Comparison of ENCODE assay signal across 8 cellular contexts in genomic region chr5:116032094-116032517, GRCh38. TPM values are rescaled to one million over a fixed set of nuclear protein-coding genes. Genes with fewer than 3 reads are reported as not detected.
DNase-seq lines count a peak whose midpoint lies in the region; ATAC-seq and TF ChIP-seq lines count a peak whose summit lies in the region.

Gene ARL14EPL (plus strand): TSS chr5:116032472. CDS start chr5:116051466, 18,994 bp downstream.

- 0 out of 2 replicates have a peak within 1 kb of the TSS, but pooled peaks have one; percentile 9 for H3K4me2 ChIP-seq in IMR-90 (ENCODE audit: low read depth, low read length)

- no peaks in the 10 kb centered on the region for H3K9me3 ChIP-seq in IMR-90 (ENCODE audit: control insufficient read depth, insufficient read depth, low read length)

- H3K36me3 ChIP-seq in IMR-90 (ENCODE audit: control insufficient read depth, insufficient read depth, low read length), result no peaks in the 10 kb centered on the region

- in situ Hi-C loops in IMR-90 (cut with MboI; ENCODE audit: low sequenced_read_pairs), result no loop called here

- no peak within 1 kb of the TSS for H4K91ac ChIP-seq in IMR-90 (ENCODE audit: insufficient read depth, low read depth, low read length)

- no peak within 1 kb of the TSS for H3K4me3 ChIP-seq in IMR-90 (ENCODE audit: insufficient read depth, low read depth, low read length)

- peak within 1 kb of the TSS; percentile 75 for H2AK9ac ChIP-seq in IMR-90 (replicated peaks; ENCODE audit: low read depth, low read length, poor library complexity)

- peak; percentile 43 for DNase-seq in GM04504 (ENCODE audit: low read depth)
- peak; percentile 92 for DNase-seq in IMR-90
- DNase-seq in activated naive CD8-positive, alpha-beta T cell treated with anti-CD3 and anti-CD28 coated beads, Interleukin-2, amount 50 U/mL, for 24 hours, result no peak
- DNase-seq in kidney glomerular epithelial cell (lab: John Stamatoyannopoulos, UW), result peak; percentile 82
- no peak for DNase-seq in epidermal melanocyte (ENCODE audit: insufficient read length, low spot score)
- no peak for DNase-seq in NCI-H1436 treated with DMSO at 0.1 percent for 48 hours (lab: John Stamatoyannopoulos, UW)
- DNase-seq in activated CD4-positive, CD25-positive, alpha-beta regulatory T cell treated with anti-CD3 and anti-CD28 coated beads, Interleukin-2, amount 50 U/mL, for 72 hours, result no peak

- no peak within 1 kb of the TSS for H2BK120ac ChIP-seq in IMR-90 (ENCODE audit: low read depth, low read length)

- no peak within 1 kb of the TSS for H3K23ac ChIP-seq in IMR-90 (ENCODE audit: low read depth, low read length)

- peaks cover 5% of the 10 kb centered on the region for H3K4me1 Mint-ChIP-seq in activated naive CD8-positive, alpha-beta T cell treated with anti-CD3 and anti-CD28 coated beads, Interleukin-2, amount 50 U/mL, for 24 hours

- no peak within 1 kb of the TSS for H3K4ac ChIP-seq in IMR-90 (ENCODE audit: low read depth, low read length)

- H2BK20ac ChIP-seq in IMR-90 (ENCODE audit: low read depth, low read length), result no peak within 1 kb of the TSS

- no peak within 1 kb of the TSS for H4K8ac ChIP-seq in IMR-90 (ENCODE audit: low read depth in 2 of 2, low read length in 2 of 2)

- CTCF ChIA-PET in IMR-90 (lab: Yijun Ruan, JAX), result interaction anchor here (0.8 to 1.2 kb wide), 7 partner anchors 44 to 397 kb away, joined by 3 to 6 read pairs (median 3); no protein-coding TSS in a partner anchor

- H3K27ac ChIP-seq in IMR-90 (ENCODE audit: insufficient read depth, low read length), result no peak within 1 kb of the TSS

- H3K27me3 ChIP-seq in IMR-90 (ENCODE audit: control insufficient read depth, insufficient read depth, low read length), result no peaks in the 10 kb centered on the region

- H2AK5ac ChIP-seq in IMR-90 (ENCODE audit: low read depth, low read length), result no peak within 1 kb of the TSS

- TF ChIP-seq POLR2A in IMR-90 (IDR thresholded peaks at IDR 0.05; ENCODE audit: low read depth, low read length), result no peak

- H3K27ac Mint-ChIP-seq in activated naive CD8-positive, alpha-beta T cell treated with anti-CD3 and anti-CD28 coated beads, Interleukin-2, amount 50 U/mL, for 24 hours, result no peak within 1 kb of the TSS

- peak; percentile 67 for TF ChIP-seq CTCF in IMR-90 (conservative IDR thresholded peaks at IDR 0.05; ENCODE audit: low read depth, low read length)

- no peak within 1 kb of the TSS for H3K4me3 Mint-ChIP-seq in activated naive CD8-positive, alpha-beta T cell treated with anti-CD3 and anti-CD28 coated beads, Interleukin-2, amount 50 U/mL, for 24 hours

- no peaks in the 10 kb centered on the region for H3K36me3 Mint-ChIP-seq in activated naive CD8-positive, alpha-beta T cell treated with anti-CD3 and anti-CD28 coated beads, Interleukin-2, amount 50 U/mL, for 24 hours (ENCODE audit: low read depth)

- H4K5ac ChIP-seq in IMR-90 (ENCODE audit: low read depth, low read length), result no peak within 1 kb of the TSS

- POLR2A ChIA-PET in IMR-90 (lab: Charles Lee; ENCODE audit: unreplicated experiment), result no interaction called here

- ATAC-seq in GM21717 (IDR thresholded peaks at IDR 0.05; ENCODE audit: unreplicated experiment) (peak; percentile 65), IMR-90 (ENCODE audit: low read depth) (peak; percentile 98)
- ATAC-seq in activated naive CD8-positive, alpha-beta T cell treated with anti-CD3 and anti-CD28 coated beads, Interleukin-2, amount 50 U/mL, for 24 hours, result peak; percentile 63

- H4K20me1 ChIP-seq in IMR-90 (ENCODE audit: insufficient read depth, low read length), result no peaks in the 10 kb centered on the region

- WGBS in IMR-90 (ENCODE audit: extremely low coverage in 2 of 2, insufficient read length in 1 of 2), 2 experiments, result 40% methylated on average over 1 of the region's 9 CpGs; no CpG with 5 or more reads in 1 of the 2 experiments

- peak; percentile 70 for TF ChIP-seq RAD21 in IMR-90 (IDR thresholded peaks at IDR 0.05; ENCODE audit: low read length)

- dilution Hi-C loops in IMR-90 (cut with HindIII; ENCODE audit: low sequenced_read_pairs, unreplicated experiment), result no loop called here

- H3K9me3 Mint-ChIP-seq in activated naive CD8-positive, alpha-beta T cell treated with anti-CD3 and anti-CD28 coated beads, Interleukin-2, amount 50 U/mL, for 24 hours, result no peaks in the 10 kb centered on the region

- H2BK15ac ChIP-seq in IMR-90 (ENCODE audit: low read depth, low read length), result no peak within 1 kb of the TSS

- no peak within 1 kb of the TSS for H3K56ac ChIP-seq in IMR-90 (ENCODE audit: extremely low read depth, insufficient read depth, low read length)

- no peak within 1 kb of the TSS for H2BK5ac ChIP-seq in IMR-90 (ENCODE audit: low read depth, low read length, poor library complexity, severe bottlenecking)

- intact Hi-C loops in IMR-90 (cut with micrococcal nuclease), result loop anchor here (1.0 to 2.0 kb wide), 4 partner anchors 53 to 397 kb away; partner anchors contain the start of genes AP3S1 and ATG12

- no peak within 1 kb of the TSS for H3K14ac ChIP-seq in IMR-90 (replicated peaks; ENCODE audit: low read depth, low read length)

- no peak within 1 kb of the TSS for H3K9ac ChIP-seq in IMR-90 (ENCODE audit: low read depth, low read length)

- no peaks in the 10 kb centered on the region for H3K79me1 ChIP-seq in IMR-90 (ENCODE audit: low read depth in 1 of 2, low read length in 2 of 2)

- H3K4me1 ChIP-seq in IMR-90 (ENCODE audit: control insufficient read depth, insufficient read depth, low read length), result no peaks in the 10 kb centered on the region

- peak within 1 kb of the TSS; percentile 64 for H2AFZ ChIP-seq in IMR-90 (replicated peaks; ENCODE audit: low read length, poor library complexity)

- H3K18ac ChIP-seq in IMR-90 (ENCODE audit: low read depth, low read length), result no peak within 1 kb of the TSS

- H3K9me1 ChIP-seq in IMR-90 (ENCODE audit: insufficient read depth, low read length), result no peaks in the 10 kb centered on the region

- no TSS peak for BruUV-seq in IMR-90 (replicated peaks; lab: Mats Ljungman, UMichigan)

- peaks cover 15% of the 10 kb centered on the region for H3K27me3 Mint-ChIP-seq in activated naive CD8-positive, alpha-beta T cell treated with anti-CD3 and anti-CD28 coated beads, Interleukin-2, amount 50 U/mL, for 24 hours

TF ChIP-seq in IMR-90, 13 proteins besides CTCF, POLR2A, EP300 and RAD21:
- TF ChIP-seq NFE2L2 (IDR thresholded peaks at IDR 0.05; ENCODE audit: low read depth, low read length) (no peak), MAZ (IDR thresholded peaks at IDR 0.05; ENCODE audit: borderline replicate concordance, low read depth, low read length) (no peak), ELK1 (IDR thresholded peaks at IDR 0.05; ENCODE audit: borderline replicate concordance, low read depth, low read length) (no peak), RFX5 (IDR thresholded peaks at IDR 0.05; ENCODE audit: low read depth, low read length) (no peak), CEBPB (IDR thresholded peaks at IDR 0.05; ENCODE audit: low read depth, low read length) (peak; percentile 88), USF2 (IDR thresholded peaks at IDR 0.05; ENCODE audit: low read depth, low read length) (no peak), BHLHE40 (IDR thresholded peaks at IDR 0.05; ENCODE audit: low read depth, low read length) (peak; percentile 49; the same call in 1 of the 2 replicates), CHD1 (IDR thresholded peaks at IDR 0.05; ENCODE audit: low read depth, low read length) (no peak), FOS (IDR thresholded peaks at IDR 0.05; ENCODE audit: low read depth, low read length) (peak; percentile 81), MAFK (IDR thresholded peaks at IDR 0.05; ENCODE audit: low read depth, low read length) (no peak), SMC3 (IDR thresholded peaks at IDR 0.05; ENCODE audit: low read depth, low read length) (peak; percentile 60), RCOR1 (IDR thresholded peaks at IDR 0.05; ENCODE audit: insufficient replicate concordance, low read length) (no peak), MXI1 (IDR thresholded peaks at IDR 0.05; ENCODE audit: borderline replicate concordance, low read depth, low read length) (no peak)

RNA-seq across cellular contexts. Expression of gene ARL14EPL, which starts in this region (rescaled TPM):
- total RNA-seq in IMR-90 (2012; rRNA removed), result not detected in 2 replicates
- not detected in 2 replicates for polyA plus RNA-seq in IMR-90 (2012; rRNA removed)
- polyA plus RNA-seq in IMR-90 (2012; cell fraction: cytosol; rRNA removed), result not detected in 2 replicates
- not detected in 2 replicates for polyA plus RNA-seq in IMR-90 (2012; cell fraction: nucleus; rRNA removed; ENCODE audit: low replicate concordance)

Comparison
In these comparisons a context has a peak if more than half of its experiments do, and no peak if none do; other contexts are left out.
1. Peak in DNase-seq, ATAC-seq and H3K4me2 ChIP-seq in IMR-90; RNA of the gene not detected or under 1 TPM.
2. DNase-seq: peak in GM04504 (single experiment) and kidney glomerular epithelial cell (single experiment); none in activated naive CD8-positive, alpha-beta T cell treated with anti-CD3 and anti-CD28 coated beads, Interleukin-2, amount 50 U/mL, for 24 hours (single experiment), epidermal melanocyte (single experiment), NCI-H1436 treated with DMSO at 0.1 percent for 48 hours (single experiment) and activated CD4-positive, CD25-positive, alpha-beta regulatory T cell treated with anti-CD3 and anti-CD28 coated beads, Interleukin-2, amount 50 U/mL, for 72 hours (single experiment).
3. Peak in every context shown above with its lines, with median percentiles within 50 percentile points of each other: ATAC-seq.